ENCODE assay signal across 9 cellular contexts in the genomic region with DNA sequence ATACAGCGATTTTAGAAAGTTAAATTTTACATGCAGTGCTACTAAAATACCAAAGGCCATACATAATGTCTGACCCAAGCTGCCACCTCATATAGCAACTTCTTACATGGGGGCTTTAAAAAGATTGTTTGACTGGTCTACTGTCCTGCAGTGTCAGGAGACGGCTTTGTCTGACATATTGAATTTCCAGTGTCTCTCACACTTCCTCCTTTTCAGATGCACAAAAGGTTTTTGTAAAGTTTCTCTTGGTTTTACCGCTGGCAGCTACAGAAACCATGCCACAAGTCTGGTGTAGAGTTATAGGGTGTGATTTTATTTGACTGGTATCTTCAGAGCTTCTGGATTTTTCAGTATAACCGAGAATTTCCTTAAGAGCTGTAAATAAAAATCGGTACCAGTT. TPM values are rescaled to one million over a fixed set of nuclear protein-coding genes. Genes with fewer than 3 reads are reported as not detected.
DNase-seq lines count a peak whose midpoint lies in the region; ATAC-seq and TF ChIP-seq lines count a peak whose summit lies in the region.
"Had no signal": no experiment of that assay in that cellular context is flagged by ENCODE, and none has a peak within 500 bp of the region (broad histone marks: within the 10 kb centered on the region; RNA-seq: fewer than 3 reads in every experiment).

No MANE protein-coding gene starts in this region.

- H3K9me3 Mint-ChIP-seq in activated CD4-positive, alpha-beta T cell treated with anti-CD3 and anti-CD28 coated beads for 36 hours (ENCODE audit: low read depth) = no peaks in the 10 kb centered on the region

- H3K27ac ChIP-seq in iPS-18a (ENCODE audit: low read length) = no peak overlapping the region
- peak overlapping the region; percentile 40 for H3K27ac ChIP-seq in temporal lobe (ENCODE audit: low read depth, low read length)

- no peak for TF ChIP-seq CTCF in WI38 (IDR thresholded peaks at IDR 0.05; ENCODE audit: low read depth, low read length)

- no peak overlapping the region for H3K27ac Mint-ChIP-seq in activated CD4-positive, alpha-beta T cell treated with anti-CD3 and anti-CD28 coated beads for 36 hours

- H3K4me1 Mint-ChIP-seq in activated CD4-positive, alpha-beta T cell treated with anti-CD3 and anti-CD28 coated beads for 36 hours = peaks cover 11% of the 10 kb centered on the region

- CTCF ChIA-PET in activated CD4-positive, alpha-beta T cell treated with anti-CD3 and anti-CD28 coated beads for 36 hours (lab: Charles Lee) = interaction anchor here (0.7 to 2.3 kb wide), 10 partner anchors 8 to 529 kb away, joined by 3 to 18 read pairs (median 4); no protein-coding TSS in a partner anchor

- no peaks in the 10 kb centered on the region for H3K36me3 ChIP-seq in iPS-18a (ENCODE audit: control insufficient read depth, low read depth, low read length)

- peaks cover 41% of the 10 kb centered on the region for H3K27me3 ChIP-seq in iPS-18a (ENCODE audit: control insufficient read depth, insufficient read depth, low read length)

- peaks cover 10% of the 10 kb centered on the region for H3K4me1 ChIP-seq in iPS-18a (ENCODE audit: control insufficient read depth, low read depth, low read length)

- DNase-seq in activated CD4-positive, alpha-beta T cell treated with anti-CD3 and anti-CD28 coated beads for 36 hours = no peak
- DNase-seq in activated CD4-positive, alpha-beta T cell treated with anti-CD3 and anti-CD28 coated beads for 48 hours = no peak
- no peak for DNase-seq in left lobe of liver (ENCODE audit: low spot score)
- no peak for DNase-seq in GF-D8 (lab: John Stamatoyannopoulos, UW)
- no peak for DNase-seq in A172 (ENCODE audit: low spot score)
- DNase-seq: activated CD4-positive, alpha-beta T cell treated with anti-CD3 and anti-CD28 coated beads, Interleukin-2, amount 50 U/mL, for 4 hours had no signal

- peaks cover 50% of the 10 kb centered on the region for H3K27me3 Mint-ChIP-seq in activated CD4-positive, alpha-beta T cell treated with anti-CD3 and anti-CD28 coated beads for 36 hours

- no peak for ATAC-seq in activated CD4-positive, alpha-beta T cell treated with anti-CD3 and anti-CD28 coated beads for 36 hours
- no peak for ATAC-seq in left lobe of liver

- peak overlapping the region; percentile 62 for H3K4me3 Mint-ChIP-seq in activated CD4-positive, alpha-beta T cell treated with anti-CD3 and anti-CD28 coated beads for 36 hours

- H3K36me3 Mint-ChIP-seq in activated CD4-positive, alpha-beta T cell treated with anti-CD3 and anti-CD28 coated beads for 36 hours (ENCODE audit: low read depth) = no peaks in the 10 kb centered on the region

- H3K4me3 ChIP-seq in WI38 (ENCODE audit: low read depth, low read length) (peak overlapping the region; percentile 61), iPS-18a (ENCODE audit: low read length) (peak overlapping the region; percentile 71)

- intact Hi-C loops in activated CD4-positive, alpha-beta T cell treated with anti-CD3 and anti-CD28 coated beads for 36 hours (cut with DNase I, micrococcal nuclease) = loop anchor here in 1 of 2 experiments (10.0 kb wide), 2 partner anchors 349 to 549 kb away; a partner anchor contains a TSS

- H3K9me3 ChIP-seq in iPS-18a (ENCODE audit: control insufficient read depth, low read depth, low read length) = no peaks in the 10 kb centered on the region

- peak overlapping the region; percentile 43 for H3K9ac ChIP-seq in iPS-18a (ENCODE audit: low read length)

- POLR2A ChIA-PET in activated CD4-positive, alpha-beta T cell treated with anti-CD3 and anti-CD28 coated beads for 36 hours (lab: Charles Lee) = no interaction called here

RNA-seq across cellular contexts. Expression of a gene that starts 1.1 kb away (rescaled TPM):
- under 1 TPM; 0.21 to 0.26 TPM for total RNA-seq in activated CD4-positive, alpha-beta T cell treated with anti-CD3 and anti-CD28 coated beads for 36 hours
- 44.5 TPM for total RNA-seq in temporal lobe
- total RNA-seq in left lobe of liver = 4.0 TPM
- 20.4 and 24.4 TPM in 2 replicates for total RNA-seq in A172 (2014; rRNA removed; shearing (Covaris generic))
